Comparison of ENCODE assay signal across 7 cellular contexts in genomic region chr22:20013382-20013871, GRCh38. TPM values are rescaled to one million over a fixed set of nuclear protein-coding genes. Genes with fewer than 3 reads are reported as not detected.
DNase-seq lines count a peak whose midpoint lies in the region; ATAC-seq and TF ChIP-seq lines count a peak whose summit lies in the region.

No MANE protein-coding gene starts in this region.

- H3K4me3 ChIP-seq in GM12864 (ENCODE audit: low read depth, low read length): no peak overlapping the region
- H3K4me3 ChIP-seq in body of pancreas: no peak overlapping the region
- no peak overlapping the region for H3K4me3 ChIP-seq in kidney epithelial cell (ENCODE audit: low read depth, low read length)

- H3K4me1 ChIP-seq in body of pancreas: peaks cover 22% of the 10 kb centered on the region

- TF ChIP-seq CTCF in GM12864 (IDR thresholded peaks at IDR 0.05; ENCODE audit: low read depth, low read length, missing control alignments): peak; percentile 61
- TF ChIP-seq CTCF in body of pancreas (IDR thresholded peaks at IDR 0.05): peak in 5 of 7 experiments; percentile 25 to 42 (median 34)
- peak; percentile 90 for TF ChIP-seq CTCF in kidney epithelial cell (IDR thresholded peaks at IDR 0.05; ENCODE audit: insufficient read depth, low read length, poor library complexity, severe bottlenecking)

- no peaks in the 10 kb centered on the region for H3K9me3 ChIP-seq in body of pancreas

- no peak for TF ChIP-seq POLR2A in body of pancreas (IDR thresholded peaks at IDR 0.05)

- H3K27me3 ChIP-seq in body of pancreas (no peaks in the 10 kb centered on the region), kidney epithelial cell (ENCODE audit: control insufficient read depth, insufficient read depth, low read length) (peaks cover 16% of the 10 kb centered on the region)

- H3K27ac ChIP-seq in body of pancreas: no peak overlapping the region
- no peak overlapping the region for H3K27ac ChIP-seq in substantia nigra (ENCODE audit: low read depth, low read length, poor library complexity, severe bottlenecking)

- no peak for DNase-seq in GM12864 (ENCODE audit: low read depth)
- peak; percentile 67 for DNase-seq in NCI-H2227 treated with DMSO at 0.1 percent for 48 hours (lab: John Stamatoyannopoulos, UW)
- DNase-seq in body of pancreas: peak; percentile 32 to 54 (median 47)
- DNase-seq in kidney epithelial cell (ENCODE audit: low read depth): no peak
- peak in 38 of 49 donors; percentile 25 to 77 (median 54) for DNase-seq in substantia nigra (lab: John Stamatoyannopoulos, UW)

- intact Hi-C loops in body of pancreas (cut with DNase I): no loop called here

- ATAC-seq in body of pancreas: no peak
- ATAC-seq in HG02571 (IDR thresholded peaks at IDR 0.05; ENCODE audit: unreplicated experiment): no peak
- ATAC-seq in GM21619 (IDR thresholded peaks at IDR 0.05; ENCODE audit: unreplicated experiment): no peak

- H3K36me3 ChIP-seq in body of pancreas (replicated peaks in 1 of 2; ENCODE audit: insufficient read depth in 1 of 2, low read depth in 2 of 2): no peaks in the 10 kb centered on the region
- no peaks in the 10 kb centered on the region for H3K36me3 ChIP-seq in kidney epithelial cell (ENCODE audit: control insufficient read depth, insufficient read depth, low read length)

- 39 to 73% methylated on average over 3 to 10 of the region's 11 CpGs for WGBS in body of pancreas, 2 donors

RNA-seq across cellular contexts. Expression of gene ARVCF, which starts 3.2 kb away (rescaled TPM):
- total RNA-seq in body of pancreas: 100 to 1,000 TPM in 1 of 2 donors, 10 to 100 TPM in 1; 36.6 to 150 TPM
- total RNA-seq in kidney epithelial cell: 74.5 and 107 TPM in 2 replicates

RNA-seq across cellular contexts. Expression of gene TANGO2, which starts 7.5 kb away (rescaled TPM):
- 10 to 100 TPM; 10.5 to 19.7 TPM for total RNA-seq in body of pancreas
- 20.9 and 22.0 TPM in 2 replicates for total RNA-seq in kidney epithelial cell

Comparison
In these comparisons a context has a peak if more than half of its experiments do, and no peak if none do; other contexts are left out.
1. DNase-seq: peak in NCI-H2227 treated with DMSO at 0.1 percent for 48 hours (single experiment), body of pancreas (4 of 4) and substantia nigra (38 of 49); none in GM12864 (single experiment) and kidney epithelial cell (single experiment).
2. CTCF ChIP-seq: peak in every context shown above with its lines; median percentile 90 in kidney epithelial cell; 61 in GM12864; 34 in body of pancreas.